33 cellular contexts compared by ENCODE assay signal in genomic region chr3:51945926-51946500, GRCh38. TPM values are rescaled to one million over a fixed set of nuclear protein-coding genes. Genes with fewer than 3 reads are reported as not detected.
"Had no signal": no experiment of that assay in that cellular context is flagged by ENCODE, and none has a peak within 500 bp of the region (broad histone marks: within the 10 kb centered on the region; RNA-seq: fewer than 3 reads in every experiment).

No MANE protein-coding gene starts in this region.

- H3K27ac ChIP-seq: brain microvascular endothelial cell, esophagus muscularis mucosa, ovary, psoas muscle, right atrium auricular region, SK-N-MC, stomach, suprapubic skin, tibial nerve, uterus, WERI-Rb-1 had no signal

- H3K36me3 ChIP-seq: brain microvascular endothelial cell, ovary, right atrium auricular region, uterus, WERI-Rb-1 had no signal

- FAIRE-seq: colon, frontal cortex, TTC549 had no signal

- H3K9me3 Mint-ChIP-seq: activated CD4-positive, alpha-beta T cell treated with anti-CD3 and anti-CD28 coated beads, Interleukin-2, amount 10 ng/mL, durations not matched to agents 7 days and 5 days; activated naive CD4-positive, alpha-beta T cell treated with anti-CD3 and anti-CD28 coated beads for 36 hours; activated T-cell treated with anti-CD3 and anti-CD28 coated beads, Interleukin-2, amount 50 U/mL, for 4 hours; effector memory CD8-positive, alpha-beta T cell; stimulated activated memory B cell treated with anti-CD40 and anti-IgM and Interleukin-4, amounts not matched to agents 10 μg/mL and 1 μg/mL and 100 μg/mL, for 72 hours had no signal

- H3K27me3 Mint-ChIP-seq: activated CD4-positive, alpha-beta T cell treated with anti-CD3 and anti-CD28 coated beads, Interleukin-2, amount 10 ng/mL, durations not matched to agents 7 days and 5 days; effector memory CD8-positive, alpha-beta T cell; stimulated activated memory B cell treated with anti-CD40 and anti-IgM and Interleukin-4, amounts not matched to agents 10 μg/mL and 1 μg/mL and 100 μg/mL, for 72 hours had no signal

- H3K27ac Mint-ChIP-seq: activated CD8-positive, alpha-beta T cell treated with anti-CD3 and anti-CD28 coated beads, Interleukin-2, amount 10 ng/mL, durations not matched to agents 7 days and 5 days; activated naive CD4-positive, alpha-beta T cell treated with anti-CD3 and anti-CD28 coated beads for 36 hours; effector memory CD8-positive, alpha-beta T cell; stimulated activated memory B cell treated with anti-CD40 and anti-IgM and Interleukin-4, amounts not matched to agents 10 μg/mL and 1 μg/mL and 100 μg/mL, for 72 hours had no signal

- DNase-seq: activated CD4-positive, alpha-beta T cell treated with anti-CD3 and anti-CD28 coated beads, Interleukin-2, amount 10 ng/mL, durations not matched to agents 7 days and 5 days; activated CD4-positive, CD25-positive, alpha-beta regulatory T cell treated with anti-CD3 and anti-CD28 coated beads, Interleukin-2, amount 50 U/mL, for 72 hours; activated CD8-positive, alpha-beta T cell treated with anti-CD3 and anti-CD28 coated beads, Interleukin-2, amount 10 ng/mL, durations not matched to agents 7 days and 5 days; activated effector memory CD4-positive, alpha-beta T cell treated with Interleukin-2 at 50 U/mL for 16 hours; activated naive CD4-positive, alpha-beta T cell treated with anti-CD3 and anti-CD28 coated beads for 36 hours; activated T-cell treated with anti-CD3 and anti-CD28 coated beads, Interleukin-2, amount 50 U/mL, for 4 hours; anterior cingulate cortex; brain microvascular endothelial cell; central memory CD4-positive, alpha-beta T cell; effector memory CD8-positive, alpha-beta T cell; hypothalamus; left cardiac atrium; mesenchymal stem cell; psoas muscle; stimulated activated CD4-positive, alpha-beta T cell treated with anti-CD3 and anti-CD28 coated beads, Interleukin-1b, Interleukin-23, amount 100 ng/mL, for 48 hours; stomach; SW 1271; WERI-Rb-1 had no signal

- H3K9me3 ChIP-seq: esophagus muscularis mucosa, ovary, psoas muscle, right atrium auricular region, stomach, suprapubic skin, tibial nerve, uterus had no signal

- H3K4me3 ChIP-seq: esophagus muscularis mucosa, ovary, psoas muscle, right atrium auricular region, SK-N-MC, stomach, suprapubic skin, tibial nerve, uterus had no signal

- H3K27me3 ChIP-seq: brain microvascular endothelial cell, esophagus muscularis mucosa, ovary, right atrium auricular region, stomach, suprapubic skin, tibial nerve, uterus had no signal

- ATAC-seq: activated CD8-positive, alpha-beta T cell treated with anti-CD3 and anti-CD28 coated beads, Interleukin-2, amount 10 ng/mL, durations not matched to agents 7 days and 5 days; activated T-cell treated with anti-CD3 and anti-CD28 coated beads, Interleukin-2, amount 50 U/mL, for 4 hours; effector memory CD8-positive, alpha-beta T cell; left cardiac atrium; psoas muscle; stimulated activated memory B cell treated with anti-CD40 and anti-IgM and Interleukin-4, amounts not matched to agents 10 μg/mL and 1 μg/mL and 100 μg/mL, for 72 hours had no signal

- H3K4me3 Mint-ChIP-seq: activated CD4-positive, alpha-beta T cell treated with anti-CD3 and anti-CD28 coated beads, Interleukin-2, amount 10 ng/mL, durations not matched to agents 7 days and 5 days; activated CD8-positive, alpha-beta T cell treated with anti-CD3 and anti-CD28 coated beads, Interleukin-2, amount 10 ng/mL, durations not matched to agents 7 days and 5 days; activated naive CD4-positive, alpha-beta T cell treated with anti-CD3 and anti-CD28 coated beads for 36 hours; activated T-cell treated with anti-CD3 and anti-CD28 coated beads, Interleukin-2, amount 50 U/mL, for 4 hours; effector memory CD8-positive, alpha-beta T cell; stimulated activated memory B cell treated with anti-CD40 and anti-IgM and Interleukin-4, amounts not matched to agents 10 μg/mL and 1 μg/mL and 100 μg/mL, for 72 hours had no signal

RNA-seq across cellular contexts. Expression of gene GPR62, which starts 9.2 kb away (rescaled TPM):
- total RNA-seq: activated CD4-positive, alpha-beta T cell treated with anti-CD3 and anti-CD28 coated beads, Interleukin-2, amount 10 ng/mL, durations not matched to agents 7 days and 5 days; activated CD8-positive, alpha-beta T cell treated with anti-CD3 and anti-CD28 coated beads, Interleukin-2, amount 10 ng/mL, durations not matched to agents 7 days and 5 days; activated naive CD4-positive, alpha-beta T cell treated with anti-CD3 and anti-CD28 coated beads for 36 hours; activated T-cell treated with anti-CD3 and anti-CD28 coated beads, Interleukin-2, amount 50 U/mL, for 4 hours; dermis microvascular lymphatic vessel endothelial cell; lower leg skin; myocyte; stomach; suprapubic skin; T-helper 2 cell treated with Interferon-gamma antibody and Interleukin-4, amounts not matched to agents 100 ng/mL and 5 ng/mL, for 36 hours had no signal
